ENCODE assay signal across 1 cellular context in the genomic region with DNA sequence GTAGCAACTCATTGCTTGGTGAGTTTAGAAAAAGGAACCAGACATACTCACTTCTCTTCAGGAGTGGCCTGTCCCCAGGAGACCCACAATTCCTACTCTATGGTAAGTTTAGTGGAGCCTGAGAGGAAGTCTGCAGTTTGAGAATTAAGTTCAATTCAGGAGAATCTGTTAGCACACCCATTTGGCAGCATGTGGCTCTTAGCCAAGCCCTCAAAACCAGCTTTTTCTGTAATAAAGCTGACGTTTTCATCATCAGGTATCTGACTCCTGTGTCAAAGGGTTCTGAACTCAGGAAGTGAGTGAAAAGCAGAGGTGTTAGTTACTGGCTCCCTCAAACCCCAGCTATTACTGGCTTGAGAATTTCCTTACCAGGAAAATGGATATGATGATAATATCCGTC.
A peak's percentile ranks its signal among the peaks of the same experiment; 100 is the strongest.
TF ChIP-seq lines count a peak whose summit lies in the region.

No MANE protein-coding gene starts in this region.

TF ChIP-seq in GM12878, 131 proteins besides CTCF, POLR2A, EP300 and RAD21:
- TF ChIP-seq IKZF1 (conservative IDR thresholded peaks at IDR 0.05) = 0 out of 2 replicates have a peak, but pooled peaks have one; percentile 16
- 0 out of 2 replicates have a peak, but pooled peaks have one; percentile 17 for TF ChIP-seq SPI1 (IDR thresholded peaks at IDR 0.05; ENCODE audit: borderline replicate concordance, insufficient read depth, low read depth, low read length)
- TF ChIP-seq IKZF2 (IDR thresholded peaks at IDR 0.05) = 0 out of 4 replicates have a peak, but pooled peaks of 1 of the 2 experiments have one; percentile 10
- no peak for TF ChIP-seq ZBED1 (IDR thresholded peaks at IDR 0.05; ENCODE audit: borderline replicate concordance)
- no peak for TF ChIP-seq BHLHE40 (IDR thresholded peaks at IDR 0.05; ENCODE audit: borderline replicate concordance in 1 of 2, low read depth in 2 of 2, low read length in 1 of 2)
- TF ChIP-seq CREB1 (IDR thresholded peaks at IDR 0.05; ENCODE audit: low read depth) = 0 out of 2 replicates have a peak, but pooled peaks have one; percentile 25
